Comparison of ENCODE assay signal across 9 cellular contexts in the genomic region with DNA sequence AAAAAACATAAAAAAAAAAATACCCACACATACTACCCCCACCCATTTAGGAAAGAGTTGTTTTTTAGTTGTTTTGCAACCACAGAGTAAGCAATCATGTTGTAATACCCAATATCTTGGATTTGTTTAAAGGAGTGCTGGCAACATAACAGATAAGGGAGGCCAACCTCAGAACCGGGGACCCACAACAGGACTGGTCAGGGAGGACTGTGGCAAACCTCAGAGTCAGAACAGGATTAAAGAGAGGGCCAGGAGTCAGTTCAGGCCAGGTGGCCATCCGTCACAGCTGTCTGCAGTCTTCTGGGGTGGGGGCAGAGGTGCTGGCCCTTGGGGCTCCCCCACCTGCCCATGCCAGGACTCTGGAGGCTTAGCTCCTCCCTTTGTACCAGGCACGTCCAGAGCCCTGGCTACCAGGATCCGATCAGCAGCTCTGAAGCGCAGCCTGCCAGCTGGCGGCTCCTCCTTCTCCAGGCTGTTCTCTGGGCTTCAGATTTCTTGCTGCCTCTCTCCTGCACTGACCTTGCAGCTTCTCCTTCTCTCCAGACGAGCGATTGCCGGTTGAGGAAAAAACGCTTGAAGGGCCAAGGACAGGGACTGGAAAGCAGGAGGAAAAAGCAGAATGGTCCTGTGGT. TPM values are rescaled to one million over a fixed set of nuclear protein-coding genes. Genes with fewer than 3 reads are reported as not detected.
DNase-seq lines count a peak whose midpoint lies in the region; ATAC-seq, FAIRE-seq and TF ChIP-seq lines count a peak whose summit lies in the region.
"Had no signal": no experiment of that assay in that cellular context is flagged by ENCODE, and none has a peak within 500 bp of the region (broad histone marks: within the 10 kb centered on the region; RNA-seq: fewer than 3 reads in every experiment).

No MANE protein-coding gene starts in this region.

- H3K4me3 ChIP-seq in ACC112 (ENCODE audit: low read depth, low read length) (no peak overlapping the region; the same call in 1 of the 2 replicates), heart right ventricle (peak overlapping the region in 7 of 10 donors; percentile 6 to 36 (median 25)), pancreas (peak overlapping the region in 1 of 4 donors; percentile 9)

- intact Hi-C loops in activated T-helper 2 cell treated with anti-CD3 and anti-CD28 coated beads, Interferon-gamma antibody, Interleukin-2, Interleukin-4, amounts not matched to agents 10 μg/mL and 5 μg/mL and 100 μg/mL, durations not matched to agents 14 hours and 24 hours and 36 hours (cut with micrococcal nuclease): no loop called here
- intact Hi-C loops in heart right ventricle (cut with DNase I): no loop called here
- intact Hi-C loops in pancreas (cut with DNase I): no loop called here

- DNase-seq in activated T-helper 2 cell treated with anti-CD3 and anti-CD28 coated beads, Interferon-gamma antibody, Interleukin-2, Interleukin-4, amounts not matched to agents 10 μg/mL and 5 μg/mL and 100 μg/mL, durations not matched to agents 14 hours and 24 hours and 36 hours (ENCODE audit: low spot score): no peak
- DNase-seq in heart right ventricle: peak; percentile 63 to 81
- peak; percentile 82 to 92 (median 88) for DNase-seq in pancreas
- DNase-seq in CD1c-positive myeloid dendritic cell (ENCODE audit: extremely low spot score): no peak
- no peak for DNase-seq in GM20000 (ENCODE audit: low spot score)
- DNase-seq in ecto neural progenitor cell (ENCODE audit: low spot score): no peak
- DNase-seq: activated CD4-positive, alpha-beta T cell treated with anti-CD3 and anti-CD28 coated beads for 1 hour had no signal

- H3K4me1 ChIP-seq in ACC112 (ENCODE audit: control insufficient read depth, insufficient read depth, low read length, unreplicated experiment) (peaks cover 47% of the 10 kb centered on the region), heart right ventricle (peaks cover 5 to 97% (median 71%) of the 10 kb centered on the region in 9 donors), pancreas (peaks cover 26 to 77% (median 45%) of the 10 kb centered on the region in 3 donors)

- TF ChIP-seq CTCF in heart right ventricle (IDR thresholded peaks at IDR 0.05): no peak
- no peak for TF ChIP-seq CTCF in pancreas (IDR thresholded peaks at IDR 0.05)
- no peak for TF ChIP-seq CTCF in GM20000 (IDR thresholded peaks at IDR 0.05; ENCODE audit: extremely low read depth, missing control alignments)

- no peaks in the 10 kb centered on the region for H3K9me3 Mint-ChIP-seq in activated T-helper 2 cell treated with anti-CD3 and anti-CD28 coated beads, Interferon-gamma antibody, Interleukin-2, Interleukin-4, amounts not matched to agents 10 μg/mL and 5 μg/mL and 100 μg/mL, durations not matched to agents 14 hours and 24 hours and 36 hours

- no peaks in the 10 kb centered on the region for H3K27me3 ChIP-seq in ACC112 (ENCODE audit: insufficient read depth, low read length)
- H3K27me3 ChIP-seq in heart right ventricle: no peaks in the 10 kb centered on the region
- H3K27me3 ChIP-seq in pancreas: no peaks in the 10 kb centered on the region

- H3K27me3 Mint-ChIP-seq in activated T-helper 2 cell treated with anti-CD3 and anti-CD28 coated beads, Interferon-gamma antibody, Interleukin-2, Interleukin-4, amounts not matched to agents 10 μg/mL and 5 μg/mL and 100 μg/mL, durations not matched to agents 14 hours and 24 hours and 36 hours (ENCODE audit: low read depth): no peaks in the 10 kb centered on the region

- no peak for FAIRE-seq in pancreas (lab: Jason Lieb, UNC)

- WGBS in heart right ventricle, 2 donors: 42% methylated on average over 10 of the region's 10 CpGs
- WGBS in pancreas, 2 donors: 7 to 13% methylated on average over 10 of the region's 10 CpGs

- peaks cover 30% of the 10 kb centered on the region for H3K79me2 ChIP-seq in ACC112 (ENCODE audit: control insufficient read depth, insufficient read depth, low read length, unreplicated experiment)

- peak overlapping the region; percentile 53 for H3K27ac Mint-ChIP-seq in activated T-helper 2 cell treated with anti-CD3 and anti-CD28 coated beads, Interferon-gamma antibody, Interleukin-2, Interleukin-4, amounts not matched to agents 10 μg/mL and 5 μg/mL and 100 μg/mL, durations not matched to agents 14 hours and 24 hours and 36 hours

- peaks cover 66% of the 10 kb centered on the region for H3K4me1 Mint-ChIP-seq in activated T-helper 2 cell treated with anti-CD3 and anti-CD28 coated beads, Interferon-gamma antibody, Interleukin-2, Interleukin-4, amounts not matched to agents 10 μg/mL and 5 μg/mL and 100 μg/mL, durations not matched to agents 14 hours and 24 hours and 36 hours (ENCODE audit: low read depth)

- H3K4me3 Mint-ChIP-seq in activated T-helper 2 cell treated with anti-CD3 and anti-CD28 coated beads, Interferon-gamma antibody, Interleukin-2, Interleukin-4, amounts not matched to agents 10 μg/mL and 5 μg/mL and 100 μg/mL, durations not matched to agents 14 hours and 24 hours and 36 hours (ENCODE audit: low read depth): no peak overlapping the region

- peaks cover 48% of the 10 kb centered on the region for H3K36me3 Mint-ChIP-seq in activated T-helper 2 cell treated with anti-CD3 and anti-CD28 coated beads, Interferon-gamma antibody, Interleukin-2, Interleukin-4, amounts not matched to agents 10 μg/mL and 5 μg/mL and 100 μg/mL, durations not matched to agents 14 hours and 24 hours and 36 hours (ENCODE audit: low read depth)

- H3K36me3 ChIP-seq in ACC112 (ENCODE audit: insufficient read depth, low read length) (no peaks in the 10 kb centered on the region; the same call in 1 of the 2 replicates), heart right ventricle (peaks cover 0 to 34% (median 18%) of the 10 kb centered on the region in 9 donors), pancreas (peaks cover 0 to 6% (median 3%) of the 10 kb centered on the region in 3 donors)

- H2AFZ ChIP-seq in ACC112 (ENCODE audit: low read length, unreplicated experiment): no peak overlapping the region

- H3K27ac ChIP-seq in ACC112 (ENCODE audit: low read depth, low read length) (peak overlapping the region; percentile 87), heart right ventricle (peak overlapping the region; percentile 41 to 99 (median 88)), pancreas (peak overlapping the region; percentile 72 to 91 (median 82))

- H3K9me3 ChIP-seq in heart right ventricle (no peaks in the 10 kb centered on the region), pancreas (no peaks in the 10 kb centered on the region)

- peak; percentile 31 to 86 (median 76) for ATAC-seq in heart right ventricle
- peak; percentile 82 to 89 (median 84) for ATAC-seq in pancreas
- no peak for ATAC-seq in HG03354 (IDR thresholded peaks at IDR 0.05; ENCODE audit: poor library complexity, severe bottlenecking, unreplicated experiment)

RNA-seq across cellular contexts. Expression of gene H6PD, which starts 7.9 kb away (rescaled TPM):
- total RNA-seq in activated T-helper 2 cell treated with anti-CD3 and anti-CD28 coated beads, Interferon-gamma antibody, Interleukin-2, Interleukin-4, amounts not matched to agents 10 μg/mL and 5 μg/mL and 100 μg/mL, durations not matched to agents 14 hours and 24 hours and 36 hours: 27.1 and 28.0 TPM in 2 replicates
- total RNA-seq in heart right ventricle: 10 to 100 TPM; 22.3 to 45.0 (median 29.3) TPM
- polyA plus RNA-seq in heart right ventricle: 10 to 100 TPM in 1 of 2 donors, 1 to 10 TPM in 1; 5.7 to 17.1 TPM
- total RNA-seq in pancreas: 10 to 100 TPM; 14.2 to 34.2 (median 18.5) TPM
- 10 to 100 TPM in 1 of 2 donors, 1 to 10 TPM in 1; 8.7 to 13.4 TPM for polyA plus RNA-seq in pancreas

RNA-seq across cellular contexts. Expression of gene SPSB1, which starts 50.2 kb away (rescaled TPM):
- 7.1 and 7.5 TPM in 2 replicates for total RNA-seq in activated T-helper 2 cell treated with anti-CD3 and anti-CD28 coated beads, Interferon-gamma antibody, Interleukin-2, Interleukin-4, amounts not matched to agents 10 μg/mL and 5 μg/mL and 100 μg/mL, durations not matched to agents 14 hours and 24 hours and 36 hours
- 10 to 100 TPM in 3 of 10 donors, 1 to 10 TPM in 7; 5.5 to 16.5 (median 9.4) TPM for total RNA-seq in heart right ventricle
- polyA plus RNA-seq in heart right ventricle: 1 to 10 TPM; 6.7 to 7.5 TPM
- total RNA-seq in pancreas: 10 to 100 TPM; 10.5 to 27.5 (median 21.0) TPM
- 10 to 100 TPM; 11.9 to 15.4 TPM for polyA plus RNA-seq in pancreas

Comparison
In these comparisons a context has a peak if more than half of its experiments do, and no peak if none do; other contexts are left out.
1. DNase-seq: peak in heart right ventricle (2 of 2) and pancreas (6 of 6); none in activated T-helper 2 cell treated with anti-CD3 and anti-CD28 coated beads, Interferon-gamma antibody, Interleukin-2, Interleukin-4, amounts not matched to agents 10 μg/mL and 5 μg/mL and 100 μg/mL, durations not matched to agents 14 hours and 24 hours and 36 hours (single experiment), CD1c-positive myeloid dendritic cell (single experiment), GM20000 (single experiment) and ecto neural progenitor cell (single experiment).
2. Peak in every context shown above with its lines, with median percentiles within 50 percentile points of each other: H3K27ac ChIP-seq.